24 cellular contexts compared by ENCODE assay signal in genomic region chr5:1188464-1188863, GRCh38. TPM values are rescaled to one million over a fixed set of nuclear protein-coding genes. Genes with fewer than 3 reads are reported as not detected.
DNase-seq lines count a peak whose midpoint lies in the region; ATAC-seq, FAIRE-seq and TF ChIP-seq lines count a peak whose summit lies in the region.
"Had no signal": no experiment of that assay in that cellular context is flagged by ENCODE, and none has a peak within 500 bp of the region (broad histone marks: within the 10 kb centered on the region; RNA-seq: fewer than 3 reads in every experiment).

No MANE protein-coding gene starts in this region.

- TF ChIP-seq CTCF in mucosa of descending colon (IDR thresholded peaks at IDR 0.05) (no peak), osteocyte (IDR thresholded peaks at IDR 0.05) (no peak)

- intact Hi-C loops in left ventricle myocardium superior (cut with micrococcal nuclease) (no loop called here), left cardiac atrium (cut with DNase I) (no loop called here), left colon (cut with DNase I, micrococcal nuclease) (no loop called here), mucosa of descending colon (cut with DNase I, micrococcal nuclease) (no loop called here)

- no peaks in the 10 kb centered on the region for H3K9me3 Mint-ChIP-seq in osteocyte (ENCODE audit: unreplicated experiment)
- H3K9me3 Mint-ChIP-seq: CD4-positive, alpha-beta memory T cell; GM23338; H9 had no signal

- H3K4me1 ChIP-seq in mucosa of descending colon (ENCODE audit: low read depth), result peaks cover 8% of the 10 kb centered on the region

- no peak overlapping the region for H3K4me3 Mint-ChIP-seq in osteocyte (ENCODE audit: unreplicated experiment)
- H3K4me3 Mint-ChIP-seq: CD4-positive, alpha-beta memory T cell; GM23338; H9 had no signal

- no peak overlapping the region for H3K4me3 ChIP-seq in mucosa of descending colon
- H3K4me3 ChIP-seq: GM23338 had no signal

- no peaks in the 10 kb centered on the region for H3K36me3 Mint-ChIP-seq in osteocyte (ENCODE audit: unreplicated experiment)
- H3K36me3 Mint-ChIP-seq: CD4-positive, alpha-beta memory T cell had no signal

- H3K9me3 ChIP-seq in mucosa of descending colon, result no peaks in the 10 kb centered on the region

- DNase-seq in left ventricle myocardium superior (peak; percentile 6), left cardiac atrium (no peak), left colon (peak in 1 of 2 donors; percentile 21), mucosa of descending colon (peak; percentile 25 to 47 (median 31)), osteocyte (ENCODE audit: extremely low spot score, unreplicated experiment) (no peak), RCC 7860 (ENCODE audit: low spot score) (no peak)
- DNase-seq: C1 segment of cervical spinal cord; Calu3; CD4-positive, alpha-beta memory T cell; COR-L47; DMS53; DMS79 treated with DMSO at 0.1 percent for 48 hours; GF-D8; H9 had no signal

- no peak for FAIRE-seq in RCC 7860 (lab: Jason Lieb, UNC)
- FAIRE-seq: GM12891, GM18507 had no signal

- ATAC-seq in left ventricle myocardium superior (no peak), left cardiac atrium (no peak), left colon (peak; percentile 79), mucosa of descending colon (peak; percentile 77), HG03571 (IDR thresholded peaks at IDR 0.05; ENCODE audit: unreplicated experiment) (no peak)
- ATAC-seq: GM23338, HCT116 had no signal

- no peaks in the 10 kb centered on the region for H3K4me1 Mint-ChIP-seq in osteocyte (ENCODE audit: unreplicated experiment)
- H3K4me1 Mint-ChIP-seq: CD4-positive, alpha-beta memory T cell; GM23338 had no signal

- H3K36me3 ChIP-seq in mucosa of descending colon (ENCODE audit: low read depth), result no peaks in the 10 kb centered on the region

- H3K27me3 Mint-ChIP-seq in osteocyte (ENCODE audit: unreplicated experiment), result peaks cover 12% of the 10 kb centered on the region

- no peak overlapping the region for H3K27ac Mint-ChIP-seq in osteocyte (ENCODE audit: unreplicated experiment)
- H3K27ac Mint-ChIP-seq: CD4-positive, alpha-beta memory T cell; GM23338; H9 had no signal

RNA-seq across cellular contexts. Expression of gene SLC6A19, which starts 12.9 kb away (rescaled TPM):
- not detected for total RNA-seq in left ventricle myocardium superior
- not detected for total RNA-seq in left cardiac atrium
- total RNA-seq in left colon, result 10 to 100 TPM in 1 of 2 donors, 1 to 10 TPM in 1; 5.8 to 72.5 TPM
- total RNA-seq in mucosa of descending colon, result 10 to 100 TPM; 14.4 to 92.8 (median 29.2) TPM
- not detected in 2 replicates for total RNA-seq in osteocyte
- total RNA-seq: A172; A673; Calu3; CD4-positive, alpha-beta memory T cell; Daoy; GM23338; H4; H9 had no signal

RNA-seq across cellular contexts. Expression of gene SLC6A18, which starts 36.7 kb away (rescaled TPM):
- total RNA-seq in left ventricle myocardium superior (not detected), left cardiac atrium (not detected), left colon (under 1 TPM in 1 of 2 donors, not detected in 1; 0.11 TPM), mucosa of descending colon (under 1 TPM in 1 of 3 donors, not detected in 2; 0.89 TPM), osteocyte (not detected in 2 replicates)
- total RNA-seq: A172; A673; Calu3; CD4-positive, alpha-beta memory T cell; Daoy; G401; GM23338; H4; H9 had no signal

Comparison
In these comparisons a context has a peak if more than half of its experiments do, and no peak if none do; other contexts are left out.
1. DNase-seq: peak in left ventricle myocardium superior (single experiment) and mucosa of descending colon (3 of 3); none in left cardiac atrium (single experiment), osteocyte (single experiment) and RCC 7860 (single experiment).
2. ATAC-seq: peak in left colon (single experiment) and mucosa of descending colon (single experiment); none in left ventricle myocardium superior (single experiment), left cardiac atrium (0 of 2) and HG03571 (single experiment).